In the genomic region with DNA sequence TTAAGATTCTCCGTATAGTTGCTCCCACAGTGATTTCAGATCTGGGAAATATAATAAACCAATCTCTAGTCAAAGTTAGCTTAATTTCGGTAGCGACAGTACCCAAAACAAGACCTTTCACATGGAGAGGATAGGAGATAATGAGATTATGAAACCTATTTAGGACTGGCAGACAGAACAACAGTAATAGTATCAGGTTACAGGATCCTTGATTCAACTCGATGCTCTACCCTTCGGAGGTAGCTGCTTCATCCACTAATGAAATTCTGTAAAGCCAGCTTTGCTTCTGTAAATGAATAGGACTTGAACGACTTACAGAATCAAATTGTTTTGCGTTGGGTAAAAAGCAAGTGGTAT, we compare ENCODE assay signal across 8 cellular contexts. TPM values are rescaled to one million over a fixed set of nuclear protein-coding genes. Genes with fewer than 3 reads are reported as not detected.
DNase-seq lines count a peak whose midpoint lies in the region; ATAC-seq and TF ChIP-seq lines count a peak whose summit lies in the region.

No MANE protein-coding gene starts in this region.

- no peaks in the 10 kb centered on the region for H3K27me3 ChIP-seq in vagina

- intact Hi-C loops in MCF 10A (cut with micrococcal nuclease): loop anchor here (1.0 to 2.0 kb wide), 2 partner anchors 20 to 30 kb away; no protein-coding TSS in a partner anchor
- intact Hi-C loops in vagina (cut with DNase I): no loop called here

- no peak for TF ChIP-seq POLR2A in vagina (IDR thresholded peaks at IDR 0.05)

- peak overlapping the region; percentile 81 to 99 for H3K4me3 ChIP-seq in vagina

- peak overlapping the region; percentile 96 for H3K27ac ChIP-seq in vagina

- TF ChIP-seq CTCF in MCF 10A (IDR thresholded peaks at IDR 0.05; ENCODE audit: unreplicated experiment) (no peak), vagina (IDR thresholded peaks at IDR 0.05) (no peak)

- DNase-seq in NCI-H1436 treated with DMSO at 0.1 percent for 48 hours (lab: John Stamatoyannopoulos, UW) (peak; percentile 40), NCI-H1436 (lab: John Stamatoyannopoulos, UW) (no peak), NCI-H82 (lab: John Stamatoyannopoulos, UW) (peak; percentile 92), MCF 10A (ENCODE audit: unreplicated experiment) (peak; percentile 71), medulla oblongata (ENCODE audit: extremely low spot score) (peak; percentile 51), vagina (ENCODE audit: extremely low spot score in 2 of 2) (no peak), NCI-H128 (lab: John Stamatoyannopoulos, UW; ENCODE audit: unreplicated experiment) (no peak)

- CTCF ChIA-PET in MCF 10A (lab: Yijun Ruan, JAX): interaction anchor here (0.5 to 2.1 kb wide), 6 partner anchors 9 to 309 kb away, joined by 3 to 5 read pairs (median 4); no protein-coding TSS in a partner anchor

- H3K27ac Mint-ChIP-seq in MCF 10A (ENCODE audit: low read depth, unreplicated experiment): peak overlapping the region; percentile 89

- H3K9me3 ChIP-seq in vagina: no peaks in the 10 kb centered on the region

- peak overlapping the region; percentile 83 for H3K4me3 Mint-ChIP-seq in MCF 10A (ENCODE audit: unreplicated experiment)

- no peaks in the 10 kb centered on the region for H3K27me3 Mint-ChIP-seq in MCF 10A (ENCODE audit: insufficient read depth, unreplicated experiment)

- POLR2A ChIA-PET in MCF 10A (lab: Yijun Ruan, JAX): interaction anchor here (0.6 to 6.7 kb wide), 30 partner anchors 8 to 1444 kb away, joined by 3 to 89 read pairs (median 4); a partner anchor contains a TSS

- peak; percentile 6 for ATAC-seq in HG02759 (IDR thresholded peaks at IDR 0.05; ENCODE audit: unreplicated experiment)

- BruUV-seq in MCF 10A (replicated peaks; lab: Mats Ljungman, UMichigan): TSS peak; percentile 85

- no peaks in the 10 kb centered on the region for H3K9me3 Mint-ChIP-seq in MCF 10A (ENCODE audit: unreplicated experiment)

- H3K36me3 Mint-ChIP-seq in MCF 10A (ENCODE audit: insufficient read depth, unreplicated experiment): peaks cover 16% of the 10 kb centered on the region

- no peaks in the 10 kb centered on the region for H3K36me3 ChIP-seq in vagina

- H3K4me1 ChIP-seq in vagina: peaks cover 33% of the 10 kb centered on the region

- peaks cover 14% of the 10 kb centered on the region for H3K4me1 Mint-ChIP-seq in MCF 10A (ENCODE audit: insufficient read depth, unreplicated experiment)

RNA-seq across cellular contexts. Expression of a gene that starts 0.5 kb away (rescaled TPM):
- 47.6 and 48.1 TPM in 2 replicates for total RNA-seq in MCF 10A (2022)
- 32.9 TPM for total RNA-seq in vagina

Comparison
In these comparisons a context has a peak if more than half of its experiments do, and no peak if none do; other contexts are left out.
1. DNase-seq: peak in NCI-H1436 treated with DMSO at 0.1 percent for 48 hours (single experiment), NCI-H82 (single experiment), MCF 10A (single experiment) and medulla oblongata (single experiment); none in NCI-H1436 (single experiment), vagina (0 of 2) and NCI-H128 (single experiment).